In genomic region chr7:381211-382117, GRCh38 we compare ENCODE assay signal across 10 cellular contexts.
DNase-seq lines count a peak whose midpoint lies in the region; ATAC-seq and TF ChIP-seq lines count a peak whose summit lies in the region.
"Had no signal": no experiment of that assay in that cellular context is flagged by ENCODE, and none has a peak within 500 bp of the region (broad histone marks: within the 10 kb centered on the region; RNA-seq: fewer than 3 reads in every experiment).

No MANE protein-coding gene starts in this region.

- H3K4me1 Mint-ChIP-seq in activated naive CD4-positive, alpha-beta T cell treated with anti-CD3 and anti-CD28 coated beads for 36 hours (ENCODE audit: low read depth) = peaks cover 28% of the 10 kb centered on the region
- peaks cover 13 to 26% of the 10 kb centered on the region in 2 donors for H3K4me1 Mint-ChIP-seq in natural killer cell

- peaks cover 16% of the 10 kb centered on the region for H3K9me3 Mint-ChIP-seq in activated naive CD4-positive, alpha-beta T cell treated with anti-CD3 and anti-CD28 coated beads for 36 hours
- no peaks in the 10 kb centered on the region for H3K9me3 Mint-ChIP-seq in natural killer cell

- H3K27me3 ChIP-seq in right atrium auricular region (no peaks in the 10 kb centered on the region), upper lobe of right lung (no peaks in the 10 kb centered on the region)

- H3K4me1 ChIP-seq in right atrium auricular region (peaks cover 0 to 20% of the 10 kb centered on the region in 2 donors), upper lobe of right lung (peaks cover 26% of the 10 kb centered on the region)
- H3K4me1 ChIP-seq: prostate gland had no signal

- H3K36me3 Mint-ChIP-seq in activated naive CD4-positive, alpha-beta T cell treated with anti-CD3 and anti-CD28 coated beads for 36 hours (ENCODE audit: low read depth) = no peaks in the 10 kb centered on the region
- H3K36me3 Mint-ChIP-seq in natural killer cell = no peaks in the 10 kb centered on the region

- no peak overlapping the region for H3K4me3 Mint-ChIP-seq in activated naive CD4-positive, alpha-beta T cell treated with anti-CD3 and anti-CD28 coated beads for 36 hours
- peak overlapping the region; percentile 29 for H3K4me3 Mint-ChIP-seq in natural killer cell

- H3K4me3 ChIP-seq in right atrium auricular region = no peak overlapping the region
- H3K4me3 ChIP-seq in upper lobe of right lung = no peak overlapping the region
- H3K4me3 ChIP-seq: prostate gland had no signal

- peak overlapping the region; percentile 72 for H3K27ac Mint-ChIP-seq in activated naive CD4-positive, alpha-beta T cell treated with anti-CD3 and anti-CD28 coated beads for 36 hours
- H3K27ac Mint-ChIP-seq in natural killer cell = peak overlapping the region; percentile 4 to 70

- TF ChIP-seq CTCF in right atrium auricular region (IDR thresholded peaks at IDR 0.05) (no peak), natural killer cell (IDR thresholded peaks at IDR 0.05) (no peak), upper lobe of right lung (IDR thresholded peaks at IDR 0.05) (no peak)

- no peak for ATAC-seq in Right ventricle myocardium inferior
- ATAC-seq in natural killer cell = peak in 2 of 3 donors; percentile 68 to 74
- no peak for ATAC-seq in upper lobe of right lung
- ATAC-seq in GM19328 (IDR thresholded peaks at IDR 0.05; ENCODE audit: unreplicated experiment) = no peak

- H3K27ac ChIP-seq in right atrium auricular region (no peak overlapping the region), upper lobe of right lung (no peak overlapping the region)
- H3K27ac ChIP-seq: prostate gland had no signal

- no peaks in the 10 kb centered on the region for H3K27me3 Mint-ChIP-seq in activated naive CD4-positive, alpha-beta T cell treated with anti-CD3 and anti-CD28 coated beads for 36 hours (ENCODE audit: low read depth)
- H3K27me3 Mint-ChIP-seq in natural killer cell (ENCODE audit: low read depth in 2 of 2) = peaks cover 8 to 16% of the 10 kb centered on the region in 2 donors

- H3K9me3 ChIP-seq in right atrium auricular region = peaks cover 0 to 31% of the 10 kb centered on the region in 2 donors
- H3K9me3 ChIP-seq in upper lobe of right lung = no peaks in the 10 kb centered on the region
- H3K9me3 ChIP-seq: prostate gland had no signal

- DNase-seq in Right ventricle myocardium inferior (ENCODE audit: missing footprints) = peak; percentile 37
- no peak for DNase-seq in right atrium auricular region (ENCODE audit: low spot score)
- DNase-seq in activated naive CD4-positive, alpha-beta T cell treated with anti-CD3 and anti-CD28 coated beads for 36 hours = peak; percentile 59
- peak; percentile 15 for DNase-seq in natural killer cell
- peak; percentile 54 for DNase-seq in upper lobe of right lung
- no peak for DNase-seq in DMS 273 treated with DMSO at 0.1 percent for 48 hours (lab: John Stamatoyannopoulos, UW)
- DNase-seq in NCI-H1048 (lab: John Stamatoyannopoulos, UW) = no peak
- DNase-seq: ACHN had no signal

- CTCF ChIA-PET in activated naive CD4-positive, alpha-beta T cell treated with anti-CD3 and anti-CD28 coated beads for 36 hours (lab: Charles Lee) = interaction anchor here (0.7 to 2.6 kb wide), 2 partner anchors 9 to 36 kb away, joined by 5 to 7 read pairs; no protein-coding TSS in a partner anchor

- H3K36me3 ChIP-seq in right atrium auricular region (no peaks in the 10 kb centered on the region), upper lobe of right lung (no peaks in the 10 kb centered on the region)
- H3K36me3 ChIP-seq: prostate gland had no signal

- intact Hi-C loops in Right ventricle myocardium inferior (cut with DNase I) (no loop called here), natural killer cell (cut with micrococcal nuclease) (no loop called here), upper lobe of right lung (cut with DNase I) (no loop called here)
- intact Hi-C loops in activated naive CD4-positive, alpha-beta T cell treated with anti-CD3 and anti-CD28 coated beads for 36 hours (cut with micrococcal nuclease) = loop anchor here (2.0 kb wide), 1 partner anchor 15 kb away; no protein-coding TSS in a partner anchor

Comparison
In these comparisons a context has a peak if more than half of its experiments do, and no peak if none do; other contexts are left out.
1. DNase-seq: peak in Right ventricle myocardium inferior (single experiment), activated naive CD4-positive, alpha-beta T cell treated with anti-CD3 and anti-CD28 coated beads for 36 hours (single experiment), natural killer cell (single experiment) and upper lobe of right lung (single experiment); none in right atrium auricular region (single experiment), DMS 273 treated with DMSO at 0.1 percent for 48 hours (single experiment) and NCI-H1048 (single experiment).
2. ATAC-seq: peak in natural killer cell (2 of 3); none in Right ventricle myocardium inferior (single experiment), upper lobe of right lung (single experiment) and GM19328 (single experiment).